Comparison of ENCODE assay signal across 8 cellular contexts in the genomic region with DNA sequence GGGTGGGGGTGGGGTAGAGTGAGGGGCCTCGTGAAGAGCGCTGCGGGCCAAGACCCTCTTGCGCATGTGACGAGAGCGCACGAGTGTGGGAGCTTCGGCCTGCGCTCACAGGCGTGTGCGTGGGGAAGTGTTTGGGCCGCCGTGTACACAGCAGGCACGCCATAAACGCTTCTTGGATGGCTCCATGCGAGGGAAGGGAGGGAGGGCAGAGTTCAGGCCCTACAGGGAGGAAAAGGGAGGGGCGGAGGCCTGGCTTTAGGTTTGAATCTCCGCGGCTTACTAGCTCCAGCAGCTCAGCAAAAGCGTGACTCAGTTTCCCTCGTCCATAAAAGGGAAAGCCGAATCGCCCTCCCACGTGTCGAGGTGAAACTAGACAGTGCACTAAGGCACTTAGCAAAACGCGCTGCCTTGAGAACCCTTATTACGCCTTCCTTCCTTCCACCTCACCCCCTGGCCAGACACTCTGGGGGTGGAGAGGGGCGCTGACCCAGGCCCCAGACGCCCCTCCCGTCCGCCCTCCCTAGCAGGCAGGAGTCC. TPM values are rescaled to one million over a fixed set of nuclear protein-coding genes. Genes with fewer than 3 reads are reported as not detected.
DNase-seq lines count a peak whose midpoint lies in the region; ATAC-seq and TF ChIP-seq lines count a peak whose summit lies in the region.

No MANE protein-coding gene starts in this region.

- H3K9ac ChIP-seq in SK-N-SH = peak overlapping the region; percentile 39; the same call in 1 of the 2 replicates

- no peaks in the 10 kb centered on the region for H3K36me3 ChIP-seq in SK-N-SH (replicated peaks in 1 of 2; ENCODE audit: control insufficient read depth in 1 of 2, insufficient read depth in 2 of 2, low read length in 1 of 2)
- no peaks in the 10 kb centered on the region for H3K36me3 ChIP-seq in heart left ventricle
- H3K36me3 ChIP-seq in psoas muscle (ENCODE audit: insufficient read depth in 1 of 2, low read depth in 1 of 2) = no peaks in the 10 kb centered on the region

- H3K4me3 ChIP-seq in SK-N-SH (ENCODE audit: low read depth in 2 of 2, low read length in 1 of 2) (peak overlapping the region; percentile 42 to 52), heart left ventricle (peak overlapping the region; percentile 27 to 65 (median 54)), psoas muscle (peak overlapping the region; percentile 65)

- DNase-seq in SK-N-SH (no peak), heart left ventricle (no peak), psoas muscle (no peak), NCI-H510A (lab: John Stamatoyannopoulos, UW) (no peak), ACHN (no peak), NCI-H2029 (lab: John Stamatoyannopoulos, UW) (no peak)

- no peaks in the 10 kb centered on the region for H3K27me3 ChIP-seq in SK-N-SH (ENCODE audit: insufficient read depth)
- H3K27me3 ChIP-seq in heart left ventricle = peaks cover 0 to 41% (median 0%) of the 10 kb centered on the region in 9 donors
- no peaks in the 10 kb centered on the region for H3K27me3 ChIP-seq in psoas muscle (ENCODE audit: insufficient read depth in 3 of 3, low read length in 2 of 3)

- TF ChIP-seq RAD21 in SK-N-SH (IDR thresholded peaks at IDR 0.05; ENCODE audit: low read length) = no peak

- peak in 3 of 4 donors; percentile 10 to 43 (median 12) for ATAC-seq in heart left ventricle
- peak in 1 of 4 donors; percentile 4 for ATAC-seq in psoas muscle
- ATAC-seq in GM18909 (IDR thresholded peaks at IDR 0.05; ENCODE audit: poor library complexity, unreplicated experiment) = no peak

- no peaks in the 10 kb centered on the region for H3K9me2 ChIP-seq in SK-N-SH

- peaks cover 6 to 15% of the 10 kb centered on the region in 2 experiments; a peak in 3 of 4 replicates for H3K4me1 ChIP-seq in SK-N-SH (ENCODE audit: control insufficient read depth in 1 of 2, insufficient read depth in 2 of 2, low read depth in 1 of 2, low read length in 1 of 2)
- H3K4me1 ChIP-seq in heart left ventricle = peaks cover 2 to 41% (median 17%) of the 10 kb centered on the region in 12 donors
- peaks cover 23% of the 10 kb centered on the region for H3K4me1 ChIP-seq in psoas muscle

- TF ChIP-seq POLR2A in heart left ventricle (IDR thresholded peaks at IDR 0.05) = no peak

- CTCF ChIA-PET in SK-N-SH (lab: Yijun Ruan, JAX) = interaction anchor here (0.6 to 1.9 kb wide), 5 partner anchors 8 to 149 kb away, joined by 3 to 14 read pairs (median 3); a partner anchor contains a TSS

- no peaks in the 10 kb centered on the region for H3K79me2 ChIP-seq in SK-N-SH (ENCODE audit: insufficient read depth)

- no peak overlapping the region for H2AFZ ChIP-seq in SK-N-SH (ENCODE audit: low read depth)

- no peaks in the 10 kb centered on the region for H4K20me1 ChIP-seq in SK-N-SH (ENCODE audit: insufficient read depth)

- TF ChIP-seq CTCF in C4-2B (conservative IDR thresholded peaks at IDR 0.05) (no peak), SK-N-SH (IDR thresholded peaks at IDR 0.05) (no peak), heart left ventricle (IDR thresholded peaks at IDR 0.05) (no peak), psoas muscle (IDR thresholded peaks at IDR 0.05) (no peak)

- 42% methylated on average over 20 of the region's 32 CpGs for WGBS in SK-N-SH (ENCODE audit: low lambda C conversion rate)
- WGBS in heart left ventricle, 4 donors = 18 to 30% (median 23%) methylated on average over 32 of the region's 32 CpGs
- WGBS in psoas muscle, 3 donors = 33 to 51% (median 38%) methylated on average over 31 to 32 of the region's 32 CpGs

- H3K9me3 ChIP-seq in SK-N-SH = no peaks in the 10 kb centered on the region
- H3K9me3 ChIP-seq in heart left ventricle = peaks cover 0 to 6% (median 1%) of the 10 kb centered on the region in 12 donors
- H3K9me3 ChIP-seq in psoas muscle = no peaks in the 10 kb centered on the region

- intact Hi-C loops in heart left ventricle (cut with DNase I) = no loop called here
- intact Hi-C loops in psoas muscle (cut with DNase I) = no loop called here

- H3K27ac ChIP-seq in C4-2B = peak overlapping the region; percentile 17
- H3K27ac ChIP-seq in SK-N-SH (ENCODE audit: low read depth in 2 of 2, low read length in 1 of 2) = no peak overlapping the region
- peak overlapping the region in 11 of 12 donors; percentile 42 to 82 (median 66) for H3K27ac ChIP-seq in heart left ventricle
- peak overlapping the region; percentile 61 for H3K27ac ChIP-seq in psoas muscle

- in situ Hi-C loops in ACHN (cut with HindIII; ENCODE audit: low pct_ligation_motif_present, low pct_unique_long_range_greater_than_20kb, low sequenced_read_pairs) = no loop called here

- no peak for TF ChIP-seq EP300 in SK-N-SH (IDR thresholded peaks at IDR 0.05; ENCODE audit: borderline replicate concordance in 1 of 2, low read depth in 1 of 2, low read length in 1 of 2)

- peak overlapping the region; percentile 74 for H3K4me2 ChIP-seq in SK-N-SH

- POLR2A ChIA-PET in SK-N-SH (lab: Yijun Ruan, JAX) = no interaction called here

- H3F3A ChIP-seq in SK-N-SH (replicated peaks; ENCODE audit: insufficient read depth) = peaks cover 28% of the 10 kb centered on the region

TF ChIP-seq in SK-N-SH, 30 proteins besides CTCF, POLR2A, EP300 and RAD21:
- TF ChIP-seq, protein P1, sequence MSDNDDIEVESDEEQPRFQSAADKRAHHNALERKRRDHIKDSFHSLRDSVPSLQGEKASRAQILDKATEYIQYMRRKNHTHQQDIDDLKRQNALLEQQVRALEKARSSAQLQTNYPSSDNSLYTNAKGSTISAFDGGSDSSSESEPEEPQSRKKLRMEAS (IDR thresholded peaks at IDR 0.05; ENCODE audit: low read depth) = 0 out of 2 replicates have a peak, but pooled peaks have one; percentile 15
- TF ChIP-seq, protein P2, sequence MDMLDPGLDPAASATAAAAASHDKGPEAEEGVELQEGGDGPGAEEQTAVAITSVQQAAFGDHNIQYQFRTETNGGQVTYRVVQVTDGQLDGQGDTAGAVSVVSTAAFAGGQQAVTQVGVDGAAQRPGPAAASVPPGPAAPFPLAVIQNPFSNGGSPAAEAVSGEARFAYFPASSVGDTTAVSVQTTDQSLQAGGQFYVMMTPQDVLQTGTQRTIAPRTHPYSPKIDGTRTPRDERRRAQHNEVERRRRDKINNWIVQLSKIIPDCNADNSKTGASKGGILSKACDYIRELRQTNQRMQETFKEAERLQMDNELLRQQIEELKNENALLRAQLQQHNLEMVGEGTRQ (IDR thresholded peaks at IDR 0.05; ENCODE audit: borderline replicate concordance, low read depth, low read length) = no peak

RNA-seq across cellular contexts. Expression of a gene that starts 12.5 kb away (rescaled TPM):
- 54.0 and 67.6 TPM in 2 replicates for polyA plus RNA-seq in SK-N-SH (2012; rRNA removed)
- 29.6 and 31.6 TPM in 2 replicates for polyA plus RNA-seq in SK-N-SH (2012; cell fraction: cytosol; rRNA removed)
- polyA plus RNA-seq in SK-N-SH (2012; cell fraction: nucleus; rRNA removed) = 134 and 135 TPM in 2 replicates
- 100 to 1,000 TPM in 2 of 9 donors, 10 to 100 TPM in 7; 20.3 to 155 (median 46.6) TPM for total RNA-seq in heart left ventricle
- polyA plus RNA-seq in heart left ventricle = 10 to 100 TPM; 67.2 to 68.4 TPM
- 10 to 100 TPM; 10.9 to 63.1 (median 25.6) TPM for total RNA-seq in psoas muscle
- polyA plus RNA-seq in psoas muscle = 10 to 100 TPM; 14.1 to 94.1 (median 19.3) TPM

RNA-seq across cellular contexts. Expression of a gene that starts 31.7 kb away (rescaled TPM):
- polyA plus RNA-seq in SK-N-SH (2012; rRNA removed) (106 and 116 TPM in 2 replicates), heart left ventricle (10 to 100 TPM in 1 of 2 donors, 1 to 10 TPM in 1; 9.3 to 33.0 TPM), psoas muscle (10 to 100 TPM; 27.6 to 40.3 (median 38.1) TPM)
- 56.9 and 85.5 TPM in 2 replicates for polyA plus RNA-seq in SK-N-SH (2012; cell fraction: cytosol; rRNA removed)
- 122 and 126 TPM in 2 replicates for polyA plus RNA-seq in SK-N-SH (2012; cell fraction: nucleus; rRNA removed)
- total RNA-seq in heart left ventricle (10 to 100 TPM in 7 of 9 donors, 1 to 10 TPM in 2; 6.6 to 22.2 (median 13.8) TPM), psoas muscle (10 to 100 TPM; 11.4 to 28.6 (median 22.7) TPM)

Comparison
In these comparisons a context has a peak if more than half of its experiments do, and no peak if none do; other contexts are left out.
1. H3K27ac ChIP-seq: peak in C4-2B (single experiment), heart left ventricle (11 of 12) and psoas muscle (single experiment); none in SK-N-SH (0 of 2).
2. Peak in every context shown above with its lines, with median percentiles within 50 percentile points of each other: H3K4me3 ChIP-seq.